ENCODE assay signal across 1 cellular context in genomic region chr2:178450574-178451429, GRCh38.
TF ChIP-seq lines count a peak whose summit lies in the region.

Gene PJVK, plus strand, starts transcription at chr2:178451378. Its CDS starts 2,032 bp downstream, at chr2:178453410.
Gene PRKRA, minus strand, starts transcription at chr2:178451175. Its CDS starts 145 bp downstream, at chr2:178451030.

TF ChIP-seq in HepG2, 621 proteins besides CTCF, POLR2A, EP300 and RAD21 (continued from another document and continues in another):
- TF ChIP-seq SMARCE1 (IDR thresholded peaks at IDR 0.05; ENCODE audit: borderline replicate concordance): no peak
- no peak for TF ChIP-seq FOXP1 (IDR thresholded peaks at IDR 0.05)
- TF ChIP-seq FOXP1 (CRISPR knock-in tag; IDR thresholded peaks at IDR 0.05): no peak
- TF ChIP-seq NPAS2 (CRISPR knock-in tag; IDR thresholded peaks at IDR 0.05; ENCODE audit: borderline replicate concordance): no peak
- TF ChIP-seq MLX (CRISPR knock-in tag; IDR thresholded peaks at IDR 0.05): peak; percentile 65; the same call in 1 of the 2 replicates
- no peak for TF ChIP-seq HMG20A (CRISPR knock-in tag; IDR thresholded peaks at IDR 0.05; ENCODE audit: borderline replicate concordance)
- peak; percentile 99 for TF ChIP-seq ZFP36L1 (CRISPR knock-in tag; IDR thresholded peaks at IDR 0.05)
- TF ChIP-seq ZNF446 (CRISPR knock-in tag; IDR thresholded peaks at IDR 0.05): peak; percentile 71
- TF ChIP-seq SMAD3 (CRISPR knock-in tag; IDR thresholded peaks at IDR 0.05): peak; percentile 63; the same call in 1 of the 2 replicates
- TF ChIP-seq FOXO4 (CRISPR knock-in tag; conservative IDR thresholded peaks at IDR 0.05): no peak
- TF ChIP-seq AKNA (CRISPR knock-in tag; IDR thresholded peaks at IDR 0.05; ENCODE audit: borderline replicate concordance): peak; percentile 20; the same call in 1 of the 2 replicates
- TF ChIP-seq KDM5A (IDR thresholded peaks at IDR 0.05; ENCODE audit: borderline replicate concordance, low read length): peak; percentile 75; the same call in 1 of the 2 replicates
- peak; percentile 74; the same call in 1 of the 2 replicates for TF ChIP-seq ZNF775 (CRISPR knock-in tag; IDR thresholded peaks at IDR 0.05; ENCODE audit: borderline replicate concordance)
- peak; percentile 41; the same call in 1 of the 2 replicates for TF ChIP-seq ZNF276 (CRISPR knock-in tag; IDR thresholded peaks at IDR 0.05; ENCODE audit: low read depth)
- TF ChIP-seq ZNF343 (CRISPR knock-in tag; IDR thresholded peaks at IDR 0.05): peak; percentile 94
- no peak; the same call in 1 of the 2 replicates for TF ChIP-seq FOXK1 (CRISPR knock-in tag; IDR thresholded peaks at IDR 0.05; ENCODE audit: borderline replicate concordance, low read depth)
- TF ChIP-seq BRD4 (CRISPR knock-in tag; IDR thresholded peaks at IDR 0.05): peak; percentile 65; the same call in 1 of the 2 replicates
- TF ChIP-seq ATF7 (IDR thresholded peaks at IDR 0.05): no peak
- TF ChIP-seq ATF7 (CRISPR knock-in tag; IDR thresholded peaks at IDR 0.05): peak; percentile 58; the same call in 1 of the 2 replicates
- TF ChIP-seq HNRNPLL (IDR thresholded peaks at IDR 0.05; ENCODE audit: low read depth, low read length, poor library complexity, severe bottlenecking): peak; percentile 93
- TF ChIP-seq MEIS2 (CRISPR knock-in tag; IDR thresholded peaks at IDR 0.05): peak; percentile 55
- no peak for TF ChIP-seq HDAC6 (IDR thresholded peaks at IDR 0.05; ENCODE audit: low read depth, low read length)
- TF ChIP-seq HNRNPUL1 (IDR thresholded peaks at IDR 0.05; ENCODE audit: low read depth, low read length): peak; percentile 65; the same call in 1 of the 2 replicates
- 0 out of 2 replicates have a peak, but pooled peaks have one; percentile 85 for TF ChIP-seq NR3C1 (CRISPR knock-in tag; IDR thresholded peaks at IDR 0.05)
- 0 out of 2 replicates have a peak, but pooled peaks have one; percentile 48 for TF ChIP-seq ZKSCAN5 (CRISPR knock-in tag; IDR thresholded peaks at IDR 0.05)
- peak; percentile 73; the same call in 1 of the 2 replicates for TF ChIP-seq CREB3 (CRISPR knock-in tag; IDR thresholded peaks at IDR 0.05)
- peak; percentile 93 for TF ChIP-seq ZNF264 (CRISPR knock-in tag; IDR thresholded peaks at IDR 0.05)
- peak; percentile 97 for TF ChIP-seq SP4 (CRISPR knock-in tag; IDR thresholded peaks at IDR 0.05)
- peak; percentile 69; the same call in 1 of the 2 replicates for TF ChIP-seq TFDP1 (CRISPR knock-in tag; IDR thresholded peaks at IDR 0.05; ENCODE audit: borderline replicate concordance)
- peak; percentile 89 for TF ChIP-seq BCL3 (CRISPR knock-in tag; IDR thresholded peaks at IDR 0.05)
- TF ChIP-seq MED8 (CRISPR knock-in tag; IDR thresholded peaks at IDR 0.05; ENCODE audit: insufficient replicate concordance): peak; percentile 94
- peak; percentile 25; the same call in 1 of the 2 replicates for TF ChIP-seq SUZ12 (IDR thresholded peaks at IDR 0.05; ENCODE audit: low read depth, low read length)
- peak; percentile 99 for TF ChIP-seq ZFY (CRISPR knock-in tag; IDR thresholded peaks at IDR 0.05)
- no peak for TF ChIP-seq EZH2 (conservative IDR thresholded peaks at IDR 0.05; ENCODE audit: low read depth, low read length)
- no peak for TF ChIP-seq FOXM1 (CRISPR knock-in tag; IDR thresholded peaks at IDR 0.05)
- TF ChIP-seq SYNCRIP (IDR thresholded peaks at IDR 0.05; ENCODE audit: insufficient read depth, low read depth, low read length): no peak
- peak; percentile 74; the same call in 1 of the 2 replicates for TF ChIP-seq RNF2 (conservative IDR thresholded peaks at IDR 0.05; ENCODE audit: low read depth)
- no peak; the same call in 1 of the 2 replicates for TF ChIP-seq ZFAT (CRISPR knock-in tag; conservative IDR thresholded peaks at IDR 0.05)
- no peak for TF ChIP-seq GRHL1 (CRISPR knock-in tag; conservative IDR thresholded peaks at IDR 0.05)
- 0 out of 2 replicates have a peak, but pooled peaks have one; percentile 3 for TF ChIP-seq SRF (IDR thresholded peaks at IDR 0.05; ENCODE audit: low read depth, low read length)
- peak; percentile 71; the same call in 1 of the 2 replicates for TF ChIP-seq ZNF569 (CRISPR knock-in tag; IDR thresholded peaks at IDR 0.05; ENCODE audit: borderline replicate concordance)
- peak; percentile 86 for TF ChIP-seq ZNF430 (CRISPR knock-in tag; IDR thresholded peaks at IDR 0.05)
- peak; percentile 90 for TF ChIP-seq ZNF687 (CRISPR knock-in tag; IDR thresholded peaks at IDR 0.05)
